30 cellular contexts compared by ENCODE assay signal in the genomic region with DNA sequence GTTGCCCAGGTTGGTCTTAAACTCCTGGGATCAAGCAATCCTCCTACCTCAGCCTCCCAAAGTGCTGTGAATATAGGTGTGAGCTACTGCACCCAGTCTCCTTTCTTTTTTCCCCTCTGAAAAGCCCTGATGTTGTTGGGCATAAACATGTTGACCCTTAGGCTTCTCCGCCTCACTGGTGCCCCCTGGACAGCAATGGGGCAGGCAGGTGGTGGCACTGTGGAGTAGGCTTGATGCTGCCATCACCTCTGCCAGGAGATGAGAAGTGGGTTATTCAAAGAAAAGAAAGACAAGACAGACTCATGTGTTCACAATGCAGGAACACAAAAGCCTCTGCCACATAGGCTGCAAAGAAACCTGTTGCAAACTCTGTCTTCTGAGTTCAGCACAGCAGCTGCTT.
"Had no signal": no experiment of that assay in that cellular context is flagged by ENCODE, and none has a peak within 500 bp of the region (broad histone marks: within the 10 kb centered on the region; RNA-seq: fewer than 3 reads in every experiment).

No MANE protein-coding gene starts in this region.

- H3K27ac Mint-ChIP-seq: activated CD4-positive, alpha-beta memory T cell treated with anti-CD3 and anti-CD28 coated beads, Interleukin-2, amount 10 ng/mL, durations not matched to agents 7 days and 5 days; activated CD4-positive, alpha-beta T cell treated with anti-CD3 and anti-CD28 coated beads, Interleukin-2, amount 10 ng/mL, durations not matched to agents 7 days and 5 days; activated naive CD4-positive, alpha-beta T cell treated with anti-CD3 and anti-CD28 coated beads, Interleukin-2, amount 10 ng/mL, durations not matched to agents 7 days and 5 days; activated naive CD4-positive, alpha-beta T cell treated with anti-CD3 and anti-CD28 coated beads, Interleukin-2, amount 50 U/mL, for 72 hours; activated naive CD8-positive, alpha-beta T cell treated with anti-CD3 and anti-CD28 coated beads, Interleukin-2, amount 10 ng/mL, durations not matched to agents 7 days and 5 days; activated T-cell treated with anti-CD3 and anti-CD28 coated beads, Interleukin-2, amount 50 U/mL, for 24 hours; activated T-cell treated with anti-CD3 and anti-CD28 coated beads, Interleukin-2, amount 50 U/mL, for 72 hours; brain; dendritic cell treated with granulocyte-macrophage colony-stimulating factor and Interleukin-4, amounts not matched to agents 40 ng/mL and 50 ng/mL, for 4 days had no signal

- ATAC-seq: activated naive CD4-positive, alpha-beta T cell treated with anti-CD3 and anti-CD28 coated beads, Interleukin-2, amount 50 U/mL, for 72 hours; activated T-cell treated with anti-CD3 and anti-CD28 coated beads, Interleukin-2, amount 50 U/mL, for 72 hours; gastroesophageal sphincter; heart right ventricle had no signal

- H3K36me3 ChIP-seq: ascending aorta, breast epithelium, cardiac muscle cell, colonic mucosa, esophagus squamous epithelium, gastroesophageal sphincter, heart right ventricle had no signal

- H3K27me3 ChIP-seq: ascending aorta, breast epithelium, cardiac muscle cell, colonic mucosa had no signal

- H3K4me1 Mint-ChIP-seq: activated CD4-positive, alpha-beta memory T cell treated with anti-CD3 and anti-CD28 coated beads, Interleukin-2, amount 10 ng/mL, durations not matched to agents 7 days and 5 days; activated CD4-positive, alpha-beta T cell treated with anti-CD3 and anti-CD28 coated beads, Interleukin-2, amount 10 ng/mL, durations not matched to agents 7 days and 5 days; activated naive CD4-positive, alpha-beta T cell treated with anti-CD3 and anti-CD28 coated beads, Interleukin-2, amount 10 ng/mL, durations not matched to agents 7 days and 5 days; activated naive CD8-positive, alpha-beta T cell treated with anti-CD3 and anti-CD28 coated beads, Interleukin-2, amount 10 ng/mL, durations not matched to agents 7 days and 5 days; brain had no signal

- DNase-seq: activated CD4-positive, alpha-beta memory T cell treated with anti-CD3 and anti-CD28 coated beads, Interleukin-2, amount 10 ng/mL, durations not matched to agents 7 days and 5 days; activated CD4-positive, alpha-beta T cell treated with anti-CD3 and anti-CD28 coated beads for 1 hour; activated CD4-positive, alpha-beta T cell treated with anti-CD3 and anti-CD28 coated beads for 4 hours; activated CD4-positive, alpha-beta T cell treated with anti-CD3 and anti-CD28 coated beads, Interleukin-2, amount 10 ng/mL, durations not matched to agents 7 days and 5 days; activated CD4-positive, alpha-beta T cell treated with anti-CD3 and anti-CD28 coated beads, Interleukin-2, amount 50 U/mL, for 4 hours; activated CD8-positive, alpha-beta memory T cell treated with anti-CD3 and anti-CD28 coated beads, Interleukin-2, amount 50 U/mL, for 48 hours; activated gamma-delta T cell; activated naive CD4-positive, alpha-beta T cell; activated naive CD4-positive, alpha-beta T cell treated with anti-CD3 and anti-CD28 coated beads, Interleukin-2, amount 10 ng/mL, durations not matched to agents 7 days and 5 days; activated naive CD8-positive, alpha-beta T cell treated with anti-CD3 and anti-CD28 coated beads, Interleukin-2, amount 10 ng/mL, durations not matched to agents 7 days and 5 days; activated T-cell treated with anti-CD3 and anti-CD28 coated beads for 4 hours; activated T-cell treated with anti-CD3 and anti-CD28 coated beads, Interleukin-2, amount 50 U/mL, for 24 hours; activated T-cell treated with anti-CD3 and anti-CD28 coated beads, Interleukin-2, amount 50 U/mL, for 72 hours; central memory CD4-positive, alpha-beta T cell; cerebellar nuclear complex; colonic mucosa; dorsolateral prefrontal cortex; effector memory CD4-positive, alpha-beta T cell; erythroblast; esophagus squamous epithelium; foreskin melanocyte; heart right ventricle; T-helper 2 cell had no signal

- H3K9me3 ChIP-seq: ascending aorta, breast epithelium, colonic mucosa, esophagus squamous epithelium, gastroesophageal sphincter, heart right ventricle had no signal

- H3K4me3 Mint-ChIP-seq: activated CD4-positive, alpha-beta memory T cell treated with anti-CD3 and anti-CD28 coated beads, Interleukin-2, amount 10 ng/mL, durations not matched to agents 7 days and 5 days; activated CD4-positive, alpha-beta T cell treated with anti-CD3 and anti-CD28 coated beads, Interleukin-2, amount 10 ng/mL, durations not matched to agents 7 days and 5 days; activated naive CD4-positive, alpha-beta T cell treated with anti-CD3 and anti-CD28 coated beads, Interleukin-2, amount 10 ng/mL, durations not matched to agents 7 days and 5 days; activated naive CD8-positive, alpha-beta T cell treated with anti-CD3 and anti-CD28 coated beads, Interleukin-2, amount 10 ng/mL, durations not matched to agents 7 days and 5 days; activated T-cell treated with anti-CD3 and anti-CD28 coated beads, Interleukin-2, amount 50 U/mL, for 24 hours; activated T-cell treated with anti-CD3 and anti-CD28 coated beads, Interleukin-2, amount 50 U/mL, for 72 hours; brain; dendritic cell treated with granulocyte-macrophage colony-stimulating factor and Interleukin-4, amounts not matched to agents 40 ng/mL and 50 ng/mL, for 4 days had no signal

- H3K4me1 ChIP-seq: ascending aorta, breast epithelium, colonic mucosa, esophagus squamous epithelium, gastroesophageal sphincter, heart right ventricle had no signal

- H3K27me3 Mint-ChIP-seq: activated CD4-positive, alpha-beta memory T cell treated with anti-CD3 and anti-CD28 coated beads, Interleukin-2, amount 10 ng/mL, durations not matched to agents 7 days and 5 days; activated CD4-positive, alpha-beta T cell treated with anti-CD3 and anti-CD28 coated beads, Interleukin-2, amount 10 ng/mL, durations not matched to agents 7 days and 5 days; activated naive CD4-positive, alpha-beta T cell treated with anti-CD3 and anti-CD28 coated beads, Interleukin-2, amount 10 ng/mL, durations not matched to agents 7 days and 5 days had no signal

- H3K4me3 ChIP-seq: ascending aorta, breast epithelium, cardiac muscle cell, colonic mucosa, dorsolateral prefrontal cortex, esophagus squamous epithelium, gastroesophageal sphincter, heart right ventricle had no signal

- H3K27ac ChIP-seq: ascending aorta, breast epithelium, cardiac muscle cell, colonic mucosa, dorsolateral prefrontal cortex, esophagus squamous epithelium, gastroesophageal sphincter, heart right ventricle had no signal

- H3K36me3 Mint-ChIP-seq: activated naive CD4-positive, alpha-beta T cell treated with anti-CD3 and anti-CD28 coated beads, Interleukin-2, amount 10 ng/mL, durations not matched to agents 7 days and 5 days; activated naive CD4-positive, alpha-beta T cell treated with anti-CD3 and anti-CD28 coated beads, Interleukin-2, amount 50 U/mL, for 72 hours; activated naive CD8-positive, alpha-beta T cell treated with anti-CD3 and anti-CD28 coated beads, Interleukin-2, amount 10 ng/mL, durations not matched to agents 7 days and 5 days; brain had no signal

- H3K9me3 Mint-ChIP-seq: activated CD4-positive, alpha-beta memory T cell treated with anti-CD3 and anti-CD28 coated beads, Interleukin-2, amount 10 ng/mL, durations not matched to agents 7 days and 5 days; activated CD4-positive, alpha-beta T cell treated with anti-CD3 and anti-CD28 coated beads, Interleukin-2, amount 10 ng/mL, durations not matched to agents 7 days and 5 days; activated naive CD4-positive, alpha-beta T cell treated with anti-CD3 and anti-CD28 coated beads, Interleukin-2, amount 10 ng/mL, durations not matched to agents 7 days and 5 days; activated naive CD4-positive, alpha-beta T cell treated with anti-CD3 and anti-CD28 coated beads, Interleukin-2, amount 50 U/mL, for 72 hours; activated naive CD8-positive, alpha-beta T cell treated with anti-CD3 and anti-CD28 coated beads, Interleukin-2, amount 10 ng/mL, durations not matched to agents 7 days and 5 days; activated T-cell treated with anti-CD3 and anti-CD28 coated beads, Interleukin-2, amount 50 U/mL, for 24 hours; activated T-cell treated with anti-CD3 and anti-CD28 coated beads, Interleukin-2, amount 50 U/mL, for 72 hours; brain; dendritic cell treated with granulocyte-macrophage colony-stimulating factor and Interleukin-4, amounts not matched to agents 40 ng/mL and 50 ng/mL, for 4 days had no signal
